ENCODE assay signal across 22 cellular contexts in genomic region chr10:99412100-99412499, GRCh38. TPM values are rescaled to one million over a fixed set of nuclear protein-coding genes. Genes with fewer than 3 reads are reported as not detected.
DNase-seq lines count a peak whose midpoint lies in the region; ATAC-seq, FAIRE-seq and TF ChIP-seq lines count a peak whose summit lies in the region.
"Had no signal": no experiment of that assay in that cellular context is flagged by ENCODE, and none has a peak within 500 bp of the region (broad histone marks: within the 10 kb centered on the region; RNA-seq: fewer than 3 reads in every experiment).

No MANE protein-coding gene starts in this region.

- TF ChIP-seq EP300 in K562 (IDR thresholded peaks at IDR 0.05; ENCODE audit: low read length) (no peak), gastroesophageal sphincter (IDR thresholded peaks at IDR 0.05) (no peak)

- POLR2A ChIA-PET in K562 (lab: Yijun Ruan, JAX) = interaction anchor here (0.7 to 1.7 kb wide), 4 partner anchors 8 to 21 kb away, joined by 3 to 5 read pairs (median 3); no protein-coding TSS in a partner anchor

- TF ChIP-seq CTCF in right atrium auricular region (IDR thresholded peaks at IDR 0.05) = no peak
- no peak for TF ChIP-seq CTCF in K562 (IDR thresholded peaks at IDR 0.05 in 2 of 3, conservative IDR thresholded peaks at IDR 0.05 in 1 of 3; ENCODE audit: insufficient read depth in 2 of 3, low read depth in 1 of 3, low read length in 3 of 3)
- TF ChIP-seq CTCF in gastroesophageal sphincter (IDR thresholded peaks at IDR 0.05) = no peak

- WGBS in K562 (ENCODE audit: insufficient coverage, low coverage, missing lambda C conversion rate) = 100% methylated on average over 1 of the region's 1 CpG
- 92% methylated on average over 1 of the region's 1 CpG; no CpG with 5 or more reads in 1 of the 2 donors for WGBS in gastroesophageal sphincter (ENCODE audit: low coverage in 1 of 2), 2 donors

- H4K20me1 ChIP-seq in K562 (replicated peaks; ENCODE audit: control insufficient read depth, insufficient read depth, low read length) = peaks cover 2% of the 10 kb centered on the region; the same call in 1 of the 2 replicates
- H4K20me1 ChIP-seq: BLaER1 had no signal

- no peaks in the 10 kb centered on the region for H3K9me3 ChIP-seq in right atrium auricular region
- H3K9me3 ChIP-seq in K562 (replicated peaks; ENCODE audit: control insufficient read depth, insufficient read depth, low read depth, low read length) = no peaks in the 10 kb centered on the region
- H3K9me3 ChIP-seq in effector memory CD4-positive, alpha-beta T cell (ENCODE audit: control insufficient read depth, low read length) = no peaks in the 10 kb centered on the region
- no peaks in the 10 kb centered on the region for H3K9me3 ChIP-seq in gastroesophageal sphincter
- H3K9me3 ChIP-seq: SJSA1, upper lobe of right lung had no signal

- H3K27ac ChIP-seq in right atrium auricular region (no peak overlapping the region), K562 (ENCODE audit: extremely low read depth, low read depth, low read length) (no peak overlapping the region), gastroesophageal sphincter (no peak overlapping the region)
- no peak overlapping the region for H3K27ac ChIP-seq in effector memory CD4-positive, alpha-beta T cell (ENCODE audit: insufficient read depth, low read length, poor library complexity, severe bottlenecking)
- H3K27ac ChIP-seq: BLaER1, SJSA1, upper lobe of right lung had no signal

- H3K9me1 ChIP-seq in K562 (ENCODE audit: control insufficient read depth, insufficient read depth, low read length) = no peaks in the 10 kb centered on the region

- TF ChIP-seq POLR2A in K562 (conservative IDR thresholded peaks at IDR 0.05) (no peak), gastroesophageal sphincter (IDR thresholded peaks at IDR 0.05) (no peak)

- CTCF ChIA-PET in K562 (lab: Yijun Ruan, JAX; ENCODE audit: low intra/inter-chr PET ratio) = no interaction called here

- in situ Hi-C loops in K562 (cut with MboI) = no loop called here

- DNase-seq in Right ventricle myocardium inferior (ENCODE audit: missing footprints) (no peak), right atrium auricular region (ENCODE audit: low spot score) (no peak), K562 (ENCODE audit: extremely low read depth in 1 of 4, low spot score in 3 of 4) (no peak), left lobe of liver (ENCODE audit: low spot score) (peak; percentile 80), UCSD-AML1 (lab: John Stamatoyannopoulos, UW; ENCODE audit: unreplicated experiment) (no peak), T-helper 2 cell (no peak)
- no peak for DNase-seq in effector memory CD4-positive, alpha-beta T cell
- DNase-seq: activated CD4-positive, CD25-positive, alpha-beta regulatory T cell; activated CD8-positive, alpha-beta T cell treated with anti-CD3 and anti-CD28 coated beads, Interleukin-2, amount 10 ng/mL, durations not matched to agents 7 days and 5 days; activated naive CD4-positive, alpha-beta T cell treated with anti-CD3 and anti-CD28 coated beads, Interleukin-2, amount 50 U/mL, for 16 hours; activated T-cell treated with anti-CD3 and anti-CD28 coated beads, Interleukin-2, amount 50 U/mL, for 1 hour; aorta; EL; KG1; NCI-H187; NCI-H226; NCI-H82; upper lobe of right lung had no signal

- H3K27me3 ChIP-seq in right atrium auricular region = no peaks in the 10 kb centered on the region
- no peaks in the 10 kb centered on the region for H3K27me3 ChIP-seq in K562 (ENCODE audit: control insufficient read depth in 2 of 2, insufficient read depth in 2 of 2, low read length in 2 of 2)
- H3K27me3 ChIP-seq in effector memory CD4-positive, alpha-beta T cell (replicated peaks; ENCODE audit: control insufficient read depth, insufficient read depth, low read length, poor library complexity, severe bottlenecking) = no peaks in the 10 kb centered on the region
- H3K27me3 ChIP-seq in gastroesophageal sphincter = no peaks in the 10 kb centered on the region
- H3K27me3 ChIP-seq: BLaER1, SJSA1, upper lobe of right lung had no signal

- peak; percentile 75 for ATAC-seq in Right ventricle myocardium inferior
- ATAC-seq in K562 = peak; percentile 49
- ATAC-seq in left lobe of liver = peak; percentile 98
- no peak for ATAC-seq in gastroesophageal sphincter
- ATAC-seq: activated CD8-positive, alpha-beta T cell treated with anti-CD3 and anti-CD28 coated beads, Interleukin-2, amount 10 ng/mL, durations not matched to agents 7 days and 5 days; upper lobe of right lung had no signal

- peaks cover 31% of the 10 kb centered on the region for H3K79me2 ChIP-seq in K562 (ENCODE audit: control insufficient read depth, insufficient read depth, low read length)

- H3K4me3 ChIP-seq in right atrium auricular region = no peak overlapping the region
- no peak overlapping the region for H3K4me3 ChIP-seq in K562
- no peak overlapping the region for H3K4me3 ChIP-seq in effector memory CD4-positive, alpha-beta T cell (ENCODE audit: insufficient read depth, low read depth, low read length, poor library complexity, severe bottlenecking)
- no peak overlapping the region for H3K4me3 ChIP-seq in gastroesophageal sphincter
- H3K4me3 ChIP-seq: BLaER1, SJSA1, upper lobe of right lung had no signal

- TF ChIP-seq RAD21 in K562 (CRISPR knock-in tag; conservative IDR thresholded peaks at IDR 0.05 in 1 of 2, IDR thresholded peaks at IDR 0.05 in 1 of 2) = no peak

- H3K9ac ChIP-seq in K562 (ENCODE audit: insufficient read depth in 1 of 2, low read depth in 2 of 2, low read length in 2 of 2) = no peak overlapping the region
- H3K9ac ChIP-seq: BLaER1 had no signal

- H2AFZ ChIP-seq in K562 (ENCODE audit: low read depth, low read length) = no peak overlapping the region

- no TSS peak for BruUV-seq in K562 (replicated peaks; lab: Mats Ljungman, UMichigan)

- H3K4me1 ChIP-seq in right atrium auricular region (peaks cover 0 to 21% of the 10 kb centered on the region in 2 donors), K562 (replicated peaks in 1 of 2; ENCODE audit: control insufficient read depth in 2 of 2, insufficient read depth in 2 of 2, low read length in 2 of 2) (no peaks in the 10 kb centered on the region), gastroesophageal sphincter (peaks cover 0 to 18% (median 0%) of the 10 kb centered on the region in 3 donors)
- H3K4me1 ChIP-seq in effector memory CD4-positive, alpha-beta T cell (ENCODE audit: control insufficient read depth, insufficient read depth, low read length, poor library complexity, severe bottlenecking) = no peaks in the 10 kb centered on the region
- H3K4me1 ChIP-seq: BLaER1, SJSA1, upper lobe of right lung had no signal

- H3K36me3 ChIP-seq in right atrium auricular region = peaks cover 22% of the 10 kb centered on the region
- H3K36me3 ChIP-seq in K562 (ENCODE audit: control insufficient read depth, insufficient read depth, low read length) = peaks cover 40% of the 10 kb centered on the region; the same call in 2 of the 3 replicates
- peaks cover under 1% of the 10 kb centered on the region for H3K36me3 ChIP-seq in effector memory CD4-positive, alpha-beta T cell (ENCODE audit: control insufficient read depth, insufficient read depth, low read length)
- H3K36me3 ChIP-seq in gastroesophageal sphincter = peaks cover 0 to 18% of the 10 kb centered on the region in 2 donors

- no peak overlapping the region for H3K4me2 ChIP-seq in K562 (ENCODE audit: insufficient read depth, low read length)
- H3K4me2 ChIP-seq: BLaER1 had no signal

- intact Hi-C loops in Right ventricle myocardium inferior (cut with DNase I) = no loop called here
- intact Hi-C loops in K562 (cut with micrococcal nuclease) = no loop called here

- no peak for FAIRE-seq in K562 (lab: Jason Lieb, UNC)
- FAIRE-seq: A204.1 had no signal

TF ChIP-seq in K562, 482 proteins besides CTCF, POLR2A, EP300 and RAD21 (continues in another document):
- TF ChIP-seq, protein P1, sequence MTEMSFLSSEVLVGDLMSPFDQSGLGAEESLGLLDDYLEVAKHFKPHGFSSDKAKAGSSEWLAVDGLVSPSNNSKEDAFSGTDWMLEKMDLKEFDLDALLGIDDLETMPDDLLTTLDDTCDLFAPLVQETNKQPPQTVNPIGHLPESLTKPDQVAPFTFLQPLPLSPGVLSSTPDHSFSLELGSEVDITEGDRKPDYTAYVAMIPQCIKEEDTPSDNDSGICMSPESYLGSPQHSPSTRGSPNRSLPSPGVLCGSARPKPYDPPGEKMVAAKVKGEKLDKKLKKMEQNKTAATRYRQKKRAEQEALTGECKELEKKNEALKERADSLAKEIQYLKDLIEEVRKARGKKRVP (CRISPR knock-in tag; IDR thresholded peaks at IDR 0.05) = no peak
- TF ChIP-seq ZNF174 (CRISPR knock-in tag; IDR thresholded peaks at IDR 0.05) = no peak
- no peak for TF ChIP-seq RAD51 (IDR thresholded peaks at IDR 0.05; ENCODE audit: borderline replicate concordance, low read depth)

RNA-seq across cellular contexts. Expression of gene GOT1, which starts 18.3 kb away (rescaled TPM):
- 507 TPM for total RNA-seq in Right ventricle myocardium inferior
- 100 to 1,000 TPM; 289 to 443 TPM for total RNA-seq in right atrium auricular region
- total RNA-seq in K562 (2011; cell fraction: chromatin; rRNA removed; ENCODE audit: low replicate concordance) = 47.3 and 57.6 TPM in 2 replicates
- total RNA-seq in K562 (2011; cell fraction: nucleolus; rRNA removed) = 34.2 and 43.4 TPM in 2 replicates
- total RNA-seq in K562 (2011; cell fraction: nucleoplasm; rRNA removed) = 46.8 and 49.4 TPM in 2 replicates
- 66.7 and 70.9 TPM in 2 replicates for total RNA-seq in K562 (2014; rRNA removed)
- total RNA-seq in K562 (2014; rRNA removed; fragmentation: Illumina TruSeq; extraction: Trizol) = 75.4 and 75.8 TPM in 2 replicates
- 53.0 and 55.7 TPM in 2 replicates for total RNA-seq in K562 (2015; rRNA removed; fragmentation: Illumina TruSeq; extraction: Trizol)
- 77.0 and 78.2 TPM in 2 replicates for total RNA-seq in K562 (2021)
- 63.1 and 69.4 TPM in 2 replicates for polyA plus RNA-seq in K562 (2011; rRNA removed)
- 37.6 and 43.6 TPM in 2 replicates for polyA plus RNA-seq in K562 (2011; cell fraction: cytosol; rRNA removed)
- 47.8 and 51.9 TPM in 2 replicates for polyA plus RNA-seq in K562 (2011; cell fraction: nucleus; rRNA removed)
- polyA plus RNA-seq in K562 (2012) = 66.7 and 165 TPM in 2 replicates
- 139 and 161 TPM in 2 replicates for polyA plus RNA-seq in K562 (2014; fragmentation: Illumina TruSeq; extraction: Trizol)
- polyA plus RNA-seq in K562 (2014; fragmentation: Nextera tagmentation; extraction: Ambion mirVana) = 100 to 1,000 TPM; 116 to 166 TPM
- 61.7 and 68.3 TPM in 2 replicates for polyA plus RNA-seq in K562 (2014; rRNA removed)
- 55.6 and 63.3 TPM in 2 replicates for polyA minus RNA-seq in K562 (2011; rRNA and poly(A)+ RNA removed)
- 31.6 and 55.7 TPM in 2 replicates for polyA minus RNA-seq in K562 (2011; cell fraction: cytosol; rRNA and poly(A)+ RNA removed)
- polyA minus RNA-seq in K562 (2011; cell fraction: nucleus; rRNA and poly(A)+ RNA removed) = 16.7 and 22.7 TPM in 2 replicates
- total RNA-seq in left lobe of liver = 107 TPM
- total RNA-seq in gastroesophageal sphincter = 10 to 100 TPM; 15.8 to 32.2 (median 23.2) TPM
